14 cellular contexts compared by ENCODE assay signal in the genomic region with DNA sequence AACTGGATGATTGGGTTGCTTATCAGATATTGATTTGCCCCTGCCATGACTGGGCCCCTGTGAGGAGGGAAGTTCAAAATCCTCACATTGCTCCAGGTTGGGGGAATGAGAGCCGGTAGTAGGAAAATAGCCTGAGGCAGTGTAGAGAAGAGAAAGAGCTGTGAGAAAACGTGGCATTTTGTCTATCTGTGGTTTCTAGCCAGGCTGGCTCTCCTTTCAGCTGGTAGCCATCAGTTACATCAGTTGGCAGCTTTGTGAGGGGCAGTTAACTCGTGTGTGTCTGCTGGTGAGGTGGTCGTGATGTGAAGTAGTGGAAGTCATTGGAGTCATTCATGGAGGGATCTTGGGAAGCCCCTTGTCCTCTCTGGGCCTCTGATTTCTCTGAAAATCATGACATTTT. TPM values are rescaled to one million over a fixed set of nuclear protein-coding genes. Genes with fewer than 3 reads are reported as not detected.
"Had no signal": no experiment of that assay in that cellular context is flagged by ENCODE, and none has a peak within 500 bp of the region (broad histone marks: within the 10 kb centered on the region; RNA-seq: fewer than 3 reads in every experiment).

No MANE protein-coding gene starts in this region.

- H3K9me3 ChIP-seq: esophagus muscularis mucosa, neutrophil, transverse colon had no signal

- H3K36me3 ChIP-seq: esophagus muscularis mucosa, neutrophil, transverse colon had no signal

- H3K4me3 ChIP-seq: dorsolateral prefrontal cortex, esophagus muscularis mucosa, lung, transverse colon had no signal

- DNase-seq: activated B cell treated with CpG ODN at 0.5 μM for 24 hours; activated CD4-positive, alpha-beta T cell treated with anti-CD3 and anti-CD28 coated beads, Interleukin-2, amount 50 U/mL, for 1 hour; activated T-cell treated with anti-CD3 and anti-CD28 coated beads for 4 hours; amniotic stem cell; dorsolateral prefrontal cortex; foreskin fibroblast; glutamatergic neuron; left cardiac atrium; naive thymus-derived CD4-positive, alpha-beta T cell; small intestine; transverse colon had no signal

- H3K27ac ChIP-seq: dorsolateral prefrontal cortex, esophagus muscularis mucosa, neutrophil, transverse colon had no signal

RNA-seq across cellular contexts. Expression of a gene that starts 5.2 kb away (rescaled TPM):
- total RNA-seq: activated B cell treated with CpG ODN at 0.5 μM for 24 hours had no signal
